ENCODE assay signal across 24 cellular contexts in genomic region chr22:32680277-32680676, GRCh38.
A peak's percentile ranks its signal among the peaks of the same experiment; 100 is the strongest.
DNase-seq lines count a peak whose midpoint lies in the region; ATAC-seq and TF ChIP-seq lines count a peak whose summit lies in the region.
"Had no signal": no experiment of that assay in that cellular context is flagged by ENCODE, and none has a peak within 500 bp of the region (broad histone marks: within the 10 kb centered on the region; RNA-seq: fewer than 3 reads in every experiment).

No MANE protein-coding gene starts in this region.

- H3K9me3 ChIP-seq in IMR-90 (ENCODE audit: control insufficient read depth, insufficient read depth, low read length) (no peaks in the 10 kb centered on the region), right lobe of liver (no peaks in the 10 kb centered on the region), endodermal cell (ENCODE audit: control insufficient read depth, low read length) (no peaks in the 10 kb centered on the region)
- H3K9me3 ChIP-seq: A549; BE2C; BLaER1 treated with 17β-estradiol and CSF1 and Interleukin-3, amounts not matched to agents 10 nM and 100 nM had no signal

- no TSS peak for BruUV-seq in IMR-90 (replicated peaks; lab: Mats Ljungman, UMichigan)

- no peak overlapping the region for H4K8ac ChIP-seq in IMR-90 (ENCODE audit: low read depth in 2 of 2, low read length in 2 of 2)

- TF ChIP-seq POLR2A in IMR-90 (IDR thresholded peaks at IDR 0.05; ENCODE audit: low read depth, low read length): no peak
- no peak for TF ChIP-seq POLR2A in right lobe of liver (IDR thresholded peaks at IDR 0.05)

- no peak overlapping the region for H3K27ac Mint-ChIP-seq in endodermal cell
- H3K27ac Mint-ChIP-seq: CD14-positive monocyte; CD4-positive, alpha-beta T cell; CD8-positive, alpha-beta memory T cell; GM23338; H9 had no signal

- no peak overlapping the region for H2BK5ac ChIP-seq in IMR-90 (ENCODE audit: low read depth, low read length, poor library complexity, severe bottlenecking)

- intact Hi-C loops in IMR-90 (cut with micrococcal nuclease): loop anchor here (5.0 kb wide), 1 partner anchor 42 kb away; no protein-coding TSS in a partner anchor
- intact Hi-C loops in right lobe of liver (cut with DNase I): no loop called here

- no CpG with 5 or more reads among the region's 1 CpG for WGBS in IMR-90 (ENCODE audit: extremely low coverage in 2 of 2, insufficient read length in 1 of 2), 2 experiments
- WGBS in right lobe of liver (ENCODE audit: insufficient coverage, low coverage, low lambda C conversion rate, missing lambda C conversion rate): 24% methylated on average over 1 of the region's 1 CpG
- 75 to 94% methylated on average over 1 of the region's 1 CpG for WGBS in endodermal cell (ENCODE audit: insufficient coverage in 1 of 2, insufficient read length in 1 of 2), 2 experiments

- H3K9ac ChIP-seq in IMR-90 (ENCODE audit: low read depth, low read length) (no peak overlapping the region), endodermal cell (ENCODE audit: extremely low read depth, low read length, poor library complexity, severe bottlenecking) (no peak overlapping the region)
- H3K9ac ChIP-seq: BLaER1 treated with 17β-estradiol and CSF1 and Interleukin-3, amounts not matched to agents 10 nM and 100 nM had no signal

- H3K14ac ChIP-seq in IMR-90 (replicated peaks; ENCODE audit: low read depth, low read length): no peak overlapping the region

- peaks cover 6% of the 10 kb centered on the region for H3K4me1 ChIP-seq in IMR-90 (ENCODE audit: control insufficient read depth, insufficient read depth, low read length)
- peaks cover 0 to 28% (median 10%) of the 10 kb centered on the region in 4 donors for H3K4me1 ChIP-seq in right lobe of liver
- no peaks in the 10 kb centered on the region for H3K4me1 ChIP-seq in endodermal cell (ENCODE audit: control insufficient read depth, insufficient read depth, low read length)
- H3K4me1 ChIP-seq: A549, BE2C had no signal

- in situ Hi-C loops in IMR-90 (cut with MboI; ENCODE audit: low sequenced_read_pairs): no loop called here

- no peak overlapping the region for H3K23ac ChIP-seq in IMR-90 (ENCODE audit: low read depth, low read length)

- H4K91ac ChIP-seq in IMR-90 (ENCODE audit: insufficient read depth, low read depth, low read length): no peak overlapping the region

- no peak overlapping the region for H3K27ac ChIP-seq in IMR-90 (ENCODE audit: insufficient read depth, low read length)
- H3K27ac ChIP-seq in coronary artery: no peak overlapping the region
- H3K27ac ChIP-seq in right lobe of liver: peak overlapping the region in 2 of 3 donors; percentile 67 to 70
- H3K27ac ChIP-seq in endodermal cell (ENCODE audit: low read depth, low read length): no peak overlapping the region
- H3K27ac ChIP-seq: A549; BLaER1 treated with 17β-estradiol and CSF1 and Interleukin-3, amounts not matched to agents 10 nM and 100 nM had no signal

- H3K18ac ChIP-seq in IMR-90 (ENCODE audit: low read depth, low read length): no peak overlapping the region

- H3K4ac ChIP-seq in IMR-90 (ENCODE audit: low read depth, low read length): no peak overlapping the region

- no peak overlapping the region for H2AK9ac ChIP-seq in IMR-90 (replicated peaks; ENCODE audit: low read depth, low read length, poor library complexity)

- dilution Hi-C loops in IMR-90 (cut with HindIII; ENCODE audit: low sequenced_read_pairs, unreplicated experiment): no loop called here

- no peak for TF ChIP-seq RAD21 in IMR-90 (IDR thresholded peaks at IDR 0.05; ENCODE audit: low read length)

- no peak overlapping the region for H2BK20ac ChIP-seq in IMR-90 (ENCODE audit: low read depth, low read length)

- no peak overlapping the region for H4K5ac ChIP-seq in IMR-90 (ENCODE audit: low read depth, low read length)

- peaks cover 2% of the 10 kb centered on the region; the same call in 1 of the 2 replicates for H3K9me1 ChIP-seq in IMR-90 (ENCODE audit: insufficient read depth, low read length)

- H3K4me3 ChIP-seq in IMR-90 (ENCODE audit: insufficient read depth, low read depth, low read length): no peak overlapping the region
- no peak overlapping the region for H3K4me3 ChIP-seq in coronary artery
- no peak overlapping the region for H3K4me3 ChIP-seq in right lobe of liver
- no peak overlapping the region for H3K4me3 ChIP-seq in endodermal cell (ENCODE audit: low read length)
- H3K4me3 ChIP-seq: A549; BLaER1 treated with 17β-estradiol and CSF1 and Interleukin-3, amounts not matched to agents 10 nM and 100 nM; GM12878; GM23338 had no signal

- no peak overlapping the region for H3K4me3 Mint-ChIP-seq in endodermal cell
- H3K4me3 Mint-ChIP-seq: CD14-positive monocyte; CD4-positive, alpha-beta T cell; CD8-positive, alpha-beta memory T cell; GM23338; H9 had no signal

- CTCF ChIA-PET in IMR-90 (lab: Yijun Ruan, JAX): interaction anchor here (0.9 kb wide), 1 partner anchor 117 kb away, joined by 3 read pairs; no protein-coding TSS in a partner anchor

- no peaks in the 10 kb centered on the region for H3K4me1 Mint-ChIP-seq in endodermal cell
- H3K4me1 Mint-ChIP-seq: CD8-positive, alpha-beta memory T cell; GM23338; H9 had no signal

- H3K27me3 Mint-ChIP-seq in endodermal cell (ENCODE audit: insufficient read depth): peaks cover 9% of the 10 kb centered on the region

- ATAC-seq in IMR-90 (ENCODE audit: low read depth) (no peak), left lobe of liver (peak; percentile 84), right lobe of liver (peak; percentile 80 to 89 (median 86)), GM21737 (IDR thresholded peaks at IDR 0.05; ENCODE audit: unreplicated experiment) (no peak), HG02870 (IDR thresholded peaks at IDR 0.05; ENCODE audit: unreplicated experiment) (no peak)
- ATAC-seq: A549, GM12878, GM23338, HCT116 had no signal

- 0 out of 2 replicates have a peak overlapping the region, but pooled peaks have one; percentile 20 for H2AK5ac ChIP-seq in IMR-90 (ENCODE audit: low read depth, low read length)

- H3K9me3 Mint-ChIP-seq in endodermal cell: no peaks in the 10 kb centered on the region
- H3K9me3 Mint-ChIP-seq: CD4-positive, alpha-beta T cell had no signal

- TF ChIP-seq CTCF in IMR-90 (conservative IDR thresholded peaks at IDR 0.05; ENCODE audit: low read depth, low read length) (no peak), coronary artery (IDR thresholded peaks at IDR 0.05) (no peak), right lobe of liver (IDR thresholded peaks at IDR 0.05) (no peak), endodermal cell (conservative IDR thresholded peaks at IDR 0.05) (no peak)

- no peaks in the 10 kb centered on the region; the same call in 1 of the 2 replicates for H3K27me3 ChIP-seq in IMR-90 (ENCODE audit: control insufficient read depth, insufficient read depth, low read length)
- no peaks in the 10 kb centered on the region for H3K27me3 ChIP-seq in right lobe of liver
- no peaks in the 10 kb centered on the region for H3K27me3 ChIP-seq in endodermal cell (ENCODE audit: control insufficient read depth, insufficient read depth, low read length, poor library complexity, severe bottlenecking)
- H3K27me3 ChIP-seq: BE2C; BLaER1 treated with 17β-estradiol and CSF1 and Interleukin-3, amounts not matched to agents 10 nM and 100 nM had no signal

- no peak overlapping the region for H3K56ac ChIP-seq in IMR-90 (ENCODE audit: extremely low read depth, insufficient read depth, low read length)

- H3K4me2 ChIP-seq in IMR-90 (ENCODE audit: low read depth, low read length): no peak overlapping the region
- H3K4me2 ChIP-seq: A549; BLaER1 treated with 17β-estradiol and CSF1 and Interleukin-3, amounts not matched to agents 10 nM and 100 nM; GM23338 had no signal

- no peaks in the 10 kb centered on the region for H3K36me3 Mint-ChIP-seq in endodermal cell (ENCODE audit: low read depth)
- H3K36me3 Mint-ChIP-seq: CD14-positive monocyte; CD8-positive, alpha-beta memory T cell had no signal

- H3K36me3 ChIP-seq in IMR-90 (ENCODE audit: control insufficient read depth, insufficient read depth, low read length) (no peaks in the 10 kb centered on the region), right lobe of liver (no peaks in the 10 kb centered on the region), endodermal cell (ENCODE audit: control insufficient read depth, insufficient read depth, low read length) (no peaks in the 10 kb centered on the region)
- H3K36me3 ChIP-seq: BE2C; BLaER1 treated with 17β-estradiol and CSF1 and Interleukin-3, amounts not matched to agents 10 nM and 100 nM had no signal

- peak overlapping the region; percentile 6; the same call in 1 of the 3 replicates for H2BK15ac ChIP-seq in IMR-90 (ENCODE audit: low read depth, low read length)

- H2BK120ac ChIP-seq in IMR-90 (ENCODE audit: low read depth, low read length): no peak overlapping the region

- DNase-seq in IMR-90 (no peak), coronary artery (ENCODE audit: low spot score) (peak; percentile 29), left lobe of liver (ENCODE audit: low spot score) (peak; percentile 53), right lobe of liver (no peak), endodermal cell (no peak)
- DNase-seq: 8988T; ACHN; AML-193; BE2C; CD4-positive, alpha-beta T cell; CD8-positive, alpha-beta memory T cell; DMS 273 treated with DMSO at 0.1 percent for 48 hours; DMS79; EL; GDM1; H9 had no signal

- POLR2A ChIA-PET in IMR-90 (lab: Charles Lee; ENCODE audit: unreplicated experiment): no interaction called here

- H3K79me1 ChIP-seq in IMR-90 (ENCODE audit: low read depth in 1 of 2, low read length in 2 of 2): no peaks in the 10 kb centered on the region

- no peaks in the 10 kb centered on the region for H4K20me1 ChIP-seq in IMR-90 (ENCODE audit: insufficient read depth, low read length)
- H4K20me1 ChIP-seq: BLaER1 treated with 17β-estradiol and CSF1 and Interleukin-3, amounts not matched to agents 10 nM and 100 nM had no signal

- no peak overlapping the region for H2AFZ ChIP-seq in IMR-90 (replicated peaks; ENCODE audit: low read length, poor library complexity)
- H2AFZ ChIP-seq: GM23338 had no signal

TF ChIP-seq in IMR-90, 13 proteins besides CTCF, POLR2A, EP300 and RAD21 (continues in another document):
- TF ChIP-seq ELK1 (IDR thresholded peaks at IDR 0.05; ENCODE audit: borderline replicate concordance, low read depth, low read length) (no peak), SMC3 (IDR thresholded peaks at IDR 0.05; ENCODE audit: low read depth, low read length) (no peak), MXI1 (IDR thresholded peaks at IDR 0.05; ENCODE audit: borderline replicate concordance, low read depth, low read length) (no peak), RFX5 (IDR thresholded peaks at IDR 0.05; ENCODE audit: low read depth, low read length) (no peak), MAFK (IDR thresholded peaks at IDR 0.05; ENCODE audit: low read depth, low read length) (no peak), FOS (IDR thresholded peaks at IDR 0.05; ENCODE audit: low read depth, low read length) (no peak), NFE2L2 (IDR thresholded peaks at IDR 0.05; ENCODE audit: low read depth, low read length) (no peak)

Comparison
In these comparisons a context has a peak if more than half of its experiments do, and no peak if none do; other contexts are left out.
1. ATAC-seq: peak in left lobe of liver (single experiment) and right lobe of liver (4 of 4); none in IMR-90 (single experiment), GM21737 (single experiment) and HG02870 (single experiment).
2. DNase-seq: peak in coronary artery (single experiment) and left lobe of liver (single experiment); none in IMR-90 (single experiment), right lobe of liver (0 of 3) and endodermal cell (single experiment).
3. H3K27ac ChIP-seq: peak in right lobe of liver (2 of 3); none in IMR-90 (single experiment), coronary artery (0 of 2) and endodermal cell (single experiment).